Comparison of ENCODE assay signal across 8 cellular contexts in genomic region chr3:169664034-169664820, GRCh38. TPM values are rescaled to one million over a fixed set of nuclear protein-coding genes. Genes with fewer than 3 reads are reported as not detected.
A peak's percentile ranks its signal among the peaks of the same experiment; 100 is the strongest.
DNase-seq lines count a peak whose midpoint lies in the region; ATAC-seq and TF ChIP-seq lines count a peak whose summit lies in the region.

No MANE protein-coding gene starts in this region.

- no peak overlapping the region for H3K27ac ChIP-seq in iPS-20b (ENCODE audit: low read length)

- peak overlapping the region; percentile 34 for H3K4me3 Mint-ChIP-seq in activated naive CD8-positive, alpha-beta T cell treated with anti-CD3 and anti-CD28 coated beads for 36 hours
- peak overlapping the region; percentile 46 to 83 for H3K4me3 Mint-ChIP-seq in stimulated activated naive B cell treated with anti-CD40 and anti-IgM and Interleukin-4, amounts not matched to agents 10 μg/mL and 1 μg/mL and 100 μg/mL, for 72 hours

- POLR2A ChIA-PET in GM10248 (lab: Yijun Ruan, JAX), result no interaction called here

- peak overlapping the region; percentile 79 for H3K4me3 ChIP-seq in iPS-20b (ENCODE audit: low read length)

- H3K9me3 ChIP-seq in iPS-20b (ENCODE audit: insufficient read depth, low read depth, low read length), result no peaks in the 10 kb centered on the region

- peaks cover 89% of the 10 kb centered on the region for H3K27me3 ChIP-seq in iPS-20b (ENCODE audit: insufficient read depth, low read length)

- H3K27me3 Mint-ChIP-seq in activated naive CD8-positive, alpha-beta T cell treated with anti-CD3 and anti-CD28 coated beads for 36 hours, result peaks cover 95% of the 10 kb centered on the region
- peaks cover 70 to 96% of the 10 kb centered on the region in 2 donors for H3K27me3 Mint-ChIP-seq in stimulated activated naive B cell treated with anti-CD40 and anti-IgM and Interleukin-4, amounts not matched to agents 10 μg/mL and 1 μg/mL and 100 μg/mL, for 72 hours

- no peak overlapping the region for H3K27ac Mint-ChIP-seq in activated naive CD8-positive, alpha-beta T cell treated with anti-CD3 and anti-CD28 coated beads for 36 hours
- peak overlapping the region; percentile 20 for H3K27ac Mint-ChIP-seq in stimulated activated naive B cell treated with anti-CD40 and anti-IgM and Interleukin-4, amounts not matched to agents 10 μg/mL and 1 μg/mL and 100 μg/mL, for 72 hours

- peaks cover 1% of the 10 kb centered on the region for H3K36me3 Mint-ChIP-seq in activated naive CD8-positive, alpha-beta T cell treated with anti-CD3 and anti-CD28 coated beads for 36 hours
- H3K36me3 Mint-ChIP-seq in stimulated activated naive B cell treated with anti-CD40 and anti-IgM and Interleukin-4, amounts not matched to agents 10 μg/mL and 1 μg/mL and 100 μg/mL, for 72 hours, result peaks cover 0 to 3% of the 10 kb centered on the region in 2 donors

- ATAC-seq in stimulated activated naive B cell treated with anti-CD40 and anti-IgM and Interleukin-4, amounts not matched to agents 10 μg/mL and 1 μg/mL and 100 μg/mL, for 72 hours (replicated peaks), result no peak
- no peak for ATAC-seq in HG03432 (IDR thresholded peaks at IDR 0.05; ENCODE audit: unreplicated experiment)

- H3K36me3 ChIP-seq in iPS-20b (ENCODE audit: insufficient read depth, low read depth, low read length), result no peaks in the 10 kb centered on the region

- TF ChIP-seq CTCF in GM10248 (IDR thresholded peaks at IDR 0.05; ENCODE audit: control extremely low read depth, extremely low read depth, low read depth, missing control alignments), result no peak

- no peaks in the 10 kb centered on the region for H3K9me3 Mint-ChIP-seq in activated naive CD8-positive, alpha-beta T cell treated with anti-CD3 and anti-CD28 coated beads for 36 hours
- peaks cover 0 to 3% of the 10 kb centered on the region in 2 donors for H3K9me3 Mint-ChIP-seq in stimulated activated naive B cell treated with anti-CD40 and anti-IgM and Interleukin-4, amounts not matched to agents 10 μg/mL and 1 μg/mL and 100 μg/mL, for 72 hours

- H3K4me1 ChIP-seq in iPS-20b (ENCODE audit: insufficient read depth, low read length), result peaks cover 52% of the 10 kb centered on the region

- H3K9ac ChIP-seq in iPS-20b (ENCODE audit: low read depth, low read length), result no peak overlapping the region; the same call in 1 of the 2 replicates

- peaks cover 41% of the 10 kb centered on the region for H3K4me1 Mint-ChIP-seq in activated naive CD8-positive, alpha-beta T cell treated with anti-CD3 and anti-CD28 coated beads for 36 hours
- H3K4me1 Mint-ChIP-seq in stimulated activated naive B cell treated with anti-CD40 and anti-IgM and Interleukin-4, amounts not matched to agents 10 μg/mL and 1 μg/mL and 100 μg/mL, for 72 hours, result peaks cover 32 to 83% of the 10 kb centered on the region in 2 donors

- peak; percentile 23 to 63 for DNase-seq in NOMO-1 (lab: John Stamatoyannopoulos, UW; ENCODE audit: unreplicated experiment in 2 of 2)
- no peak for DNase-seq in NOMO-1 treated with dmso at 0.1 percent for 144 hours (lab: John Stamatoyannopoulos, UW; ENCODE audit: unreplicated experiment)
- no peak for DNase-seq in activated naive CD8-positive, alpha-beta T cell treated with anti-CD3 and anti-CD28 coated beads for 36 hours
- DNase-seq in stimulated activated naive B cell treated with anti-CD40 and anti-IgM and Interleukin-4, amounts not matched to agents 10 μg/mL and 1 μg/mL and 100 μg/mL, for 72 hours, result no peak
- no peak for DNase-seq in GM10248 (ENCODE audit: extremely low spot score)
- DNase-seq in HPDE6-E6E7 (ENCODE audit: extremely low spot score), result no peak

- CTCF ChIA-PET in GM10248 (lab: Yijun Ruan, JAX), result interaction anchor here (0.8 kb wide), 1 partner anchor 515 kb away, joined by 4 read pairs; no protein-coding TSS in a partner anchor

RNA-seq across cellular contexts. Expression of gene MECOM, which starts 0.7 kb away (rescaled TPM):
- total RNA-seq in activated naive CD8-positive, alpha-beta T cell treated with anti-CD3 and anti-CD28 coated beads for 36 hours, result not detected

Comparison
In these comparisons a context has a peak if more than half of its experiments do, and no peak if none do; other contexts are left out.
1. DNase-seq: peak in NOMO-1 (2 of 2); none in NOMO-1 treated with dmso at 0.1 percent for 144 hours (single experiment), activated naive CD8-positive, alpha-beta T cell treated with anti-CD3 and anti-CD28 coated beads for 36 hours (single experiment), stimulated activated naive B cell treated with anti-CD40 and anti-IgM and Interleukin-4, amounts not matched to agents 10 μg/mL and 1 μg/mL and 100 μg/mL, for 72 hours (single experiment), GM10248 (single experiment) and HPDE6-E6E7 (single experiment).